Comparison of ENCODE assay signal across 1 cellular context in the genomic region with DNA sequence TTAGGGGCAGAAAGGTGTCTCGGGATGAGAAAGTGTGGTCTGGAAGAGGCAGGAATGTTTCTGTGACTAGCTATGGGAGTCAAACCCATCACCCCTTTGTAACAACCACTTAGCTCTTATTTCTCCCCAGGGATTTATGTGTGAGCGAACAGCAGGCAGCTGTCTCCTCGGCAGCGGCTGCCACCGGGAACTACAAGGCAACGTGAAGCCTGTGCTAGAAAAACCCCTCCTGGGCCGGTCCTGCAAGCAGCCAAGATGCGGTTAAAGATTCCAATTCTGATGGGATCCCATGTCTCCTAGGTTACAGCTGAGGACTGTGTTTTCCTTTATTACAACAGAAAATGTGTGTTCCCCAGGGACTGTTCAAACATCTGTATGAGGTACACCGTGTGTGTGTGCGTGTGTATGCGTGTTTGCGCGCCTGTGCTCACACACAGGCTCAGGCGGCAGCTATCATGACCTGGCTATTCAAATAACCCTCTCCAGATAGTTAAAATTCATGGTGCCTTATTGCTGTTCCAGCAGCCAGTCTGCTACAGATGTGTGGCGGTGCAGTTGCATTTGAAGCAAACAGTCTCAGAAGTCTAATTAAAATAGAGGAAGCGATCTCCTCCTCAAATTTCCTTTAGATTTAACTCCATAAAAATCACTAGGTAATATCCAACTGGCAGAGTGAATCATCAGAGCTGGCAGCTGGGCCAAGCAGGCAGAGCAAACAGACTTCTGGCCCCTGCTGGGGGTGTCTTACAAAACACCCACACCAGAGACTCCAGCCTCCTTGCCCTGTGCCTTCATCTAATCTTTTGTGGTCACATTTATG.
TF ChIP-seq lines count a peak whose summit lies in the region.

No MANE protein-coding gene starts in this region.

TF ChIP-seq in IMR-90, 13 proteins besides CTCF, POLR2A, EP300 and RAD21 (continued from another document):
- TF ChIP-seq FOS (IDR thresholded peaks at IDR 0.05; ENCODE audit: low read depth, low read length) (no peak), BHLHE40 (IDR thresholded peaks at IDR 0.05; ENCODE audit: low read depth, low read length) (no peak), MXI1 (IDR thresholded peaks at IDR 0.05; ENCODE audit: borderline replicate concordance, low read depth, low read length) (no peak), MAZ (IDR thresholded peaks at IDR 0.05; ENCODE audit: borderline replicate concordance, low read depth, low read length) (no peak), RFX5 (IDR thresholded peaks at IDR 0.05; ENCODE audit: low read depth, low read length) (no peak), RCOR1 (IDR thresholded peaks at IDR 0.05; ENCODE audit: insufficient replicate concordance, low read length) (no peak), CEBPB (IDR thresholded peaks at IDR 0.05; ENCODE audit: low read depth, low read length) (no peak), CHD1 (IDR thresholded peaks at IDR 0.05; ENCODE audit: low read depth, low read length) (no peak)
- TF ChIP-seq, protein P1, sequence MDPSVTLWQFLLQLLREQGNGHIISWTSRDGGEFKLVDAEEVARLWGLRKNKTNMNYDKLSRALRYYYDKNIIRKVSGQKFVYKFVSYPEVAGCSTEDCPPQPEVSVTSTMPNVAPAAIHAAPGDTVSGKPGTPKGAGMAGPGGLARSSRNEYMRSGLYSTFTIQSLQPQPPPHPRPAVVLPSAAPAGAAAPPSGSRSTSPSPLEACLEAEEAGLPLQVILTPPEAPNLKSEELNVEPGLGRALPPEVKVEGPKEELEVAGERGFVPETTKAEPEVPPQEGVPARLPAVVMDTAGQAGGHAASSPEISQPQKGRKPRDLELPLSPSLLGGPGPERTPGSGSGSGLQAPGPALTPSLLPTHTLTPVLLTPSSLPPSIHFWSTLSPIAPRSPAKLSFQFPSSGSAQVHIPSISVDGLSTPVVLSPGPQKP (IDR thresholded peaks at IDR 0.05; ENCODE audit: borderline replicate concordance, low read depth, low read length) = no peak
